ENCODE assay signal across 1 cellular context in genomic region chr11:57530596-57531507, GRCh38.
TF ChIP-seq lines count a peak whose summit lies in the region.

Gene TIMM10, minus strand, starts transcription at chr11:57530754. Its CDS starts 565 bp downstream, at chr11:57530189.

TF ChIP-seq in HepG2, 621 proteins besides CTCF, POLR2A, EP300 and RAD21 (continued from another document and continues in another):
- TF ChIP-seq ZBTB10 (CRISPR knock-in tag; IDR thresholded peaks at IDR 0.05; ENCODE audit: borderline replicate concordance) (peak; percentile 54; the same call in 1 of the 2 replicates), ZFP37 (CRISPR knock-in tag; IDR thresholded peaks at IDR 0.05; ENCODE audit: borderline replicate concordance) (0 out of 2 replicates have a peak, but pooled peaks have one; percentile 19), SIX4 (CRISPR knock-in tag; IDR thresholded peaks at IDR 0.05) (peak; percentile 59; the same call in 1 of the 2 replicates), ZBTB7B (CRISPR knock-in tag; IDR thresholded peaks at IDR 0.05) (no peak; the same call in 1 of the 2 replicates), NFYC (CRISPR knock-in tag; IDR thresholded peaks at IDR 0.05) (peak; percentile 61), ZNF367 (CRISPR knock-in tag; IDR thresholded peaks at IDR 0.05; ENCODE audit: borderline replicate concordance) (no peak), MAX (IDR thresholded peaks at IDR 0.05) (peak; percentile 94), RBM39 (IDR thresholded peaks at IDR 0.05; ENCODE audit: low read depth, low read length, poor library complexity, severe bottlenecking) (peak; percentile 61), ZNF142 (CRISPR knock-in tag; IDR thresholded peaks at IDR 0.05) (peak; percentile 83; the same call in 1 of the 2 replicates), REXO4 (CRISPR knock-in tag; IDR thresholded peaks at IDR 0.05; ENCODE audit: borderline replicate concordance) (no peak), ZNF224 (CRISPR knock-in tag; IDR thresholded peaks at IDR 0.05) (no peak), KLF16 (CRISPR knock-in tag; IDR thresholded peaks at IDR 0.05) (peak in 1 of 2 experiments; percentile 73; a peak in 1 of 4 replicates), ZNF407 (CRISPR knock-in tag; IDR thresholded peaks at IDR 0.05; ENCODE audit: not compliant biosample characterization) (peak; percentile 63), POLR2G (IDR thresholded peaks at IDR 0.05; ENCODE audit: low read depth, low read length) (peak; percentile 73), CEBPG (CRISPR knock-in tag; IDR thresholded peaks at IDR 0.05) (no peak), NCOR1 (IDR thresholded peaks at IDR 0.05; ENCODE audit: borderline replicate concordance, low read length) (no peak), ZNF337 (CRISPR knock-in tag; IDR thresholded peaks at IDR 0.05; ENCODE audit: borderline replicate concordance, low read depth) (peak; percentile 72; the same call in 1 of the 2 replicates), ZNF747 (CRISPR knock-in tag; IDR thresholded peaks at IDR 0.05; ENCODE audit: borderline replicate concordance) (peak; percentile 62; the same call in 1 of the 2 replicates), ZNF383 (CRISPR knock-in tag; IDR thresholded peaks at IDR 0.05; ENCODE audit: borderline replicate concordance) (no peak), TBX2 (CRISPR knock-in tag; IDR thresholded peaks at IDR 0.05; ENCODE audit: borderline replicate concordance) (peak; percentile 75; the same call in 1 of the 2 replicates), LCORL (IDR thresholded peaks at IDR 0.05) (no peak), LCORL (CRISPR knock-in tag; IDR thresholded peaks at IDR 0.05) (peak; percentile 64), PHF20 (CRISPR knock-in tag; IDR thresholded peaks at IDR 0.05) (peak; percentile 93), SRSF1 (optimal IDR thresholded peaks at IDR 0.05; ENCODE audit: low read depth, low read length) (no peak), MYNN (CRISPR knock-in tag; IDR thresholded peaks at IDR 0.05; ENCODE audit: low read depth) (peak; percentile 26; the same call in 1 of the 2 replicates), HOXA9 (CRISPR knock-in tag; IDR thresholded peaks at IDR 0.05; ENCODE audit: borderline replicate concordance) (0 out of 2 replicates have a peak, but pooled peaks have one; percentile 52), YEATS4 (CRISPR knock-in tag; IDR thresholded peaks at IDR 0.05; ENCODE audit: borderline replicate concordance) (peak; percentile 94), PBX3 (CRISPR knock-in tag; IDR thresholded peaks at IDR 0.05; ENCODE audit: borderline replicate concordance) (0 out of 2 replicates have a peak, but pooled peaks have one; percentile 29), TEAD3 (CRISPR knock-in tag; optimal IDR thresholded peaks at IDR 0.05; ENCODE audit: borderline replicate concordance) (peak; percentile 95), ZNF644 (CRISPR knock-in tag; IDR thresholded peaks at IDR 0.05; ENCODE audit: low read depth) (no peak), ETV6 (CRISPR knock-in tag; conservative IDR thresholded peaks at IDR 0.05) (0 out of 2 replicates have a peak, but pooled peaks have one; percentile 57), SAP130 (CRISPR knock-in tag; IDR thresholded peaks at IDR 0.05; ENCODE audit: low read depth) (peak; percentile 99), CBX5 (CRISPR knock-in tag; IDR thresholded peaks at IDR 0.05; ENCODE audit: borderline replicate concordance) (no peak)
- TF ChIP-seq, protein P1, sequence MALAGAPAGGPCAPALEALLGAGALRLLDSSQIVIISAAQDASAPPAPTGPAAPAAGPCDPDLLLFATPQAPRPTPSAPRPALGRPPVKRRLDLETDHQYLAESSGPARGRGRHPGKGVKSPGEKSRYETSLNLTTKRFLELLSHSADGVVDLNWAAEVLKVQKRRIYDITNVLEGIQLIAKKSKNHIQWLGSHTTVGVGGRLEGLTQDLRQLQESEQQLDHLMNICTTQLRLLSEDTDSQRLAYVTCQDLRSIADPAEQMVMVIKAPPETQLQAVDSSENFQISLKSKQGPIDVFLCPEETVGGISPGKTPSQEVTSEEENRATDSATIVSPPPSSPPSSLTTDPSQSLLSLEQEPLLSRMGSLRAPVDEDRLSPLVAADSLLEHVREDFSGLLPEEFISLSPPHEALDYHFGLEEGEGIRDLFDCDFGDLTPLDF (CRISPR knock-in tag; IDR thresholded peaks at IDR 0.05), result peak; percentile 93
- TF ChIP-seq, protein P2, sequence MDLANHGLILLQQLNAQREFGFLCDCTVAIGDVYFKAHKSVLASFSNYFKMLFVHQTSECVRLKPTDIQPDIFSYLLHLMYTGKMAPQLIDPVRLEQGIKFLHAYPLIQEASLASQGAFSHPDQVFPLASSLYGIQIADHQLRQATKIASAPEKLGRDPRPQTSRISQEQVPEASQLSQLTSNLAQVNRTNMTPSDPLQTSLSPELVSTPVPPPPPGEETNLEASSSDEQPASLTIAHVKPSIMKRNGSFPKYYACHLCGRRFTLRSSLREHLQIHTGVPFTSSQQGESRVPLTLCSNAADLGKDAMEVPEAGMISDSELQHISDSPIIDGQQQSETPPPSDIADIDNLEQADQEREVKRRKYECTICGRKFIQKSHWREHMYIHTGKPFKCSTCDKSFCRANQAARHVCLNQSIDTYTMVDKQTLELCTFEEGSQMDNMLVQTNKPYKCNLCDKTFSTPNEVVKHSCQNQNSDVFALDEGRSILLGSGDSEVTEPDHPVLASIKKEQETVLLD (CRISPR knock-in tag; IDR thresholded peaks at IDR 0.05; ENCODE audit: low read depth), result peak; percentile 56; the same call in 1 of the 2 replicates
